In the genomic region with DNA sequence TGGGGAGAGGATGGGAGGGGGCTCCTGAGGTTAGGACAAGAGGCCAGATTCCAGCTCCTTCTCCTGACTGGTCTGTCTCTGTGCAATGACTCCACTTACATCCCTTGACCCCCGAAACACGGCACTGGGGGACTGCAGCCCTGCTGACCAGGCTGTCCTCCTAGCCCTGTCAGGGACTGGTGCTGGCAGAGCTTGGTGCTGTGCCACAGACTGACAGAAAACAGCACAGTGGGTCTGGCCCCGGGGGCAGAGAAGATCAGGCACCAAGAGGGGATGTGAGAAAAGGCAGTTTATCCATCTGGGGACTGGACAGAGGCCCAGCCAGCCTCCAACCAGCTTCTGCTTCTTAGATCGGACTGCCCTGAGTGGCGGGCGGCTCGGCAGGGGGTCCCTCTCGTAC, we compare ENCODE assay signal across 2 cellular contexts.
A peak's percentile ranks its signal among the peaks of the same experiment; 100 is the strongest.
TF ChIP-seq lines count a peak whose summit lies in the region.

No MANE protein-coding gene starts in this region.

TF ChIP-seq in HEK293T, 16 proteins besides CTCF, POLR2A, EP300 and RAD21:
- TF ChIP-seq NFRKB (IDR thresholded peaks at IDR 0.05) (no peak), FOXM1 (IDR thresholded peaks at IDR 0.05; ENCODE audit: borderline replicate concordance) (no peak), SP1 (IDR thresholded peaks at IDR 0.05) (no peak), ELF4 (IDR thresholded peaks at IDR 0.05) (no peak), HDGF (IDR thresholded peaks at IDR 0.05; ENCODE audit: borderline replicate concordance) (no peak), TARDBP (IDR thresholded peaks at IDR 0.05) (no peak)
- TF ChIP-seq, protein P1, sequence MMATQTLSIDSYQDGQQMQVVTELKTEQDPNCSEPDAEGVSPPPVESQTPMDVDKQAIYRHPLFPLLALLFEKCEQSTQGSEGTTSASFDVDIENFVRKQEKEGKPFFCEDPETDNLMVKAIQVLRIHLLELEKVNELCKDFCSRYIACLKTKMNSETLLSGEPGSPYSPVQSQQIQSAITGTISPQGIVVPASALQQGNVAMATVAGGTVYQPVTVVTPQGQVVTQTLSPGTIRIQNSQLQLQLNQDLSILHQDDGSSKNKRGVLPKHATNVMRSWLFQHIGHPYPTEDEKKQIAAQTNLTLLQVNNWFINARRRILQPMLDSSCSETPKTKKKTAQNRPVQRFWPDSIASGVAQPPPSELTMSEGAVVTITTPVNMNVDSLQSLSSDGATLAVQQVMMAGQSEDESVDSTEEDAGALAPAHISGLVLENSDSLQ (IDR thresholded peaks at IDR 0.05), result peak; percentile 41

TF ChIP-seq in endothelial cell of umbilical vein, 7 proteins besides CTCF, POLR2A, EP300 and RAD21:
- TF ChIP-seq, protein P2, sequence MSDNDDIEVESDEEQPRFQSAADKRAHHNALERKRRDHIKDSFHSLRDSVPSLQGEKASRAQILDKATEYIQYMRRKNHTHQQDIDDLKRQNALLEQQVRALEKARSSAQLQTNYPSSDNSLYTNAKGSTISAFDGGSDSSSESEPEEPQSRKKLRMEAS (IDR thresholded peaks at IDR 0.05; ENCODE audit: insufficient read depth, insufficient read length), result no peak
- no peak for TF ChIP-seq FOS (IDR thresholded peaks at IDR 0.05; ENCODE audit: borderline replicate concordance, insufficient read depth, low read length)
